25 cellular contexts compared by ENCODE assay signal in genomic region chr5:4229866-4230265, GRCh38.
DNase-seq lines count a peak whose midpoint lies in the region; ATAC-seq and TF ChIP-seq lines count a peak whose summit lies in the region.
"Had no signal": no experiment of that assay in that cellular context is flagged by ENCODE, and none has a peak within 500 bp of the region (broad histone marks: within the 10 kb centered on the region; RNA-seq: fewer than 3 reads in every experiment).

No MANE protein-coding gene starts in this region.

- H3K36me3 Mint-ChIP-seq in endodermal cell (ENCODE audit: low read depth) (peaks cover 3% of the 10 kb centered on the region), neural progenitor cell (peaks cover 4% of the 10 kb centered on the region)
- no peaks in the 10 kb centered on the region for H3K36me3 Mint-ChIP-seq in activated T-helper 1 cell treated with anti-CD3 and anti-CD28 coated beads, Interleukin-12 subunit alpha, Interleukin-12 subunit beta, Interleukin-2, Interleukin-4 antibody, amounts not matched to agents 30 ng/mL and 10 ng/mL and 1 ng/mL, durations not matched to agents 14 hours and 24 hours and 36 hours (ENCODE audit: low read depth)
- H3K36me3 Mint-ChIP-seq: CD14-positive monocyte; CD8-positive, alpha-beta memory T cell had no signal

- H3K9me2 ChIP-seq in Loucy (replicated peaks; ENCODE audit: low read depth, low read length) = no peaks in the 10 kb centered on the region

- H3K4me1 ChIP-seq in Loucy (ENCODE audit: insufficient read depth, low read length, poor library complexity, severe bottlenecking) (peaks cover 12% of the 10 kb centered on the region), endodermal cell (ENCODE audit: control insufficient read depth, insufficient read depth, low read length) (no peaks in the 10 kb centered on the region), neural progenitor cell (peaks cover 30% of the 10 kb centered on the region)
- H3K4me1 ChIP-seq: HAP-1, SJCRH30 had no signal

- peaks cover 36% of the 10 kb centered on the region for H3K27me3 Mint-ChIP-seq in endodermal cell (ENCODE audit: insufficient read depth)
- H3K27me3 Mint-ChIP-seq in neural progenitor cell (ENCODE audit: insufficient read depth, low read depth) = peaks cover 6% of the 10 kb centered on the region
- no peaks in the 10 kb centered on the region for H3K27me3 Mint-ChIP-seq in activated T-helper 1 cell treated with anti-CD3 and anti-CD28 coated beads, Interleukin-12 subunit alpha, Interleukin-12 subunit beta, Interleukin-2, Interleukin-4 antibody, amounts not matched to agents 30 ng/mL and 10 ng/mL and 1 ng/mL, durations not matched to agents 14 hours and 24 hours and 36 hours (ENCODE audit: insufficient read depth)
- H3K27me3 Mint-ChIP-seq: CD8-positive, alpha-beta memory T cell had no signal

- intact Hi-C loops in sciatic nerve (cut with DNase I) = no loop called here
- intact Hi-C loops in activated T-helper 1 cell treated with anti-CD3 and anti-CD28 coated beads, Interleukin-12 subunit alpha, Interleukin-12 subunit beta, Interleukin-2, Interleukin-4 antibody, amounts not matched to agents 30 ng/mL and 10 ng/mL and 1 ng/mL, durations not matched to agents 14 hours and 24 hours and 36 hours (cut with micrococcal nuclease) = no loop called here

- H4K20me1 ChIP-seq in Loucy (ENCODE audit: insufficient read depth, low read length, poor library complexity, severe bottlenecking) = no peaks in the 10 kb centered on the region
- H4K20me1 ChIP-seq in neural progenitor cell (ENCODE audit: low read depth) = no peaks in the 10 kb centered on the region

- H2AFZ ChIP-seq in Loucy (ENCODE audit: low read length) (peak overlapping the region; percentile 69), neural progenitor cell (replicated peaks) (peak overlapping the region; percentile 73)

- DNase-seq in endodermal cell (no peak), neural progenitor cell (ENCODE audit: low spot score) (no peak), sciatic nerve (ENCODE audit: low spot score) (no peak), NCI-H226 (no peak), NCI-H526 (lab: John Stamatoyannopoulos, UW) (no peak)
- DNase-seq in activated T-helper 1 cell treated with anti-CD3 and anti-CD28 coated beads, Interleukin-12 subunit alpha, Interleukin-12 subunit beta, Interleukin-2, Interleukin-4 antibody, amounts not matched to agents 30 ng/mL and 10 ng/mL and 1 ng/mL, durations not matched to agents 14 hours and 24 hours and 36 hours (ENCODE audit: low spot score) = no peak
- DNase-seq: Calu3; CD8-positive, alpha-beta memory T cell; DMS79 treated with DMSO at 0.1 percent for 48 hours; IMR-90; KG1; MM.1S; NCI-H1048; NCI-H1417; NCI-H1694; NCI-H2029 treated with DMSO at 0.1 percent for 48 hours; NCI-H774; NK-92 treated with Interleukin-12 subunit alpha and Interleukin-12 subunit beta, amount 100 ng/mL, for 24 hours; PC-3; SJCRH30 had no signal

- H3K9me3 Mint-ChIP-seq in endodermal cell (peaks cover 11% of the 10 kb centered on the region), neural progenitor cell (peaks cover 18% of the 10 kb centered on the region)
- peaks cover 28% of the 10 kb centered on the region for H3K9me3 Mint-ChIP-seq in activated T-helper 1 cell treated with anti-CD3 and anti-CD28 coated beads, Interleukin-12 subunit alpha, Interleukin-12 subunit beta, Interleukin-2, Interleukin-4 antibody, amounts not matched to agents 30 ng/mL and 10 ng/mL and 1 ng/mL, durations not matched to agents 14 hours and 24 hours and 36 hours

- H3K4me3 Mint-ChIP-seq in endodermal cell = no peak overlapping the region
- no peak overlapping the region for H3K4me3 Mint-ChIP-seq in neural progenitor cell
- H3K4me3 Mint-ChIP-seq in activated T-helper 1 cell treated with anti-CD3 and anti-CD28 coated beads, Interleukin-12 subunit alpha, Interleukin-12 subunit beta, Interleukin-2, Interleukin-4 antibody, amounts not matched to agents 30 ng/mL and 10 ng/mL and 1 ng/mL, durations not matched to agents 14 hours and 24 hours and 36 hours = no peak overlapping the region
- H3K4me3 Mint-ChIP-seq: CD14-positive monocyte; CD8-positive, alpha-beta memory T cell had no signal

- TF ChIP-seq CTCF in Loucy (conservative IDR thresholded peaks at IDR 0.05; ENCODE audit: low read length) (no peak), endodermal cell (conservative IDR thresholded peaks at IDR 0.05) (no peak), neural progenitor cell (IDR thresholded peaks at IDR 0.05) (no peak)

- H3K4me1 Mint-ChIP-seq in endodermal cell (peaks cover 20% of the 10 kb centered on the region), neural progenitor cell (peaks cover 50% of the 10 kb centered on the region)
- H3K4me1 Mint-ChIP-seq in activated T-helper 1 cell treated with anti-CD3 and anti-CD28 coated beads, Interleukin-12 subunit alpha, Interleukin-12 subunit beta, Interleukin-2, Interleukin-4 antibody, amounts not matched to agents 30 ng/mL and 10 ng/mL and 1 ng/mL, durations not matched to agents 14 hours and 24 hours and 36 hours (ENCODE audit: low read depth) = no peaks in the 10 kb centered on the region
- H3K4me1 Mint-ChIP-seq: CD14-positive monocyte; CD8-positive, alpha-beta memory T cell had no signal

- H3K4me3 ChIP-seq in Loucy (ENCODE audit: low read length, poor library complexity, severe bottlenecking) (no peak overlapping the region), endodermal cell (ENCODE audit: low read length) (no peak overlapping the region), neural progenitor cell (no peak overlapping the region)
- H3K4me3 ChIP-seq: HAP-1, SJCRH30 had no signal

- peak overlapping the region; percentile 92 for H3K27ac ChIP-seq in endodermal cell (ENCODE audit: low read depth, low read length)
- H3K27ac ChIP-seq in neural progenitor cell = no peak overlapping the region
- H3K27ac ChIP-seq: SJCRH30 had no signal

- 86 to 92% methylated on average over 4 to 14 of the region's 14 CpGs for WGBS in endodermal cell (ENCODE audit: insufficient coverage in 1 of 2, insufficient read length in 1 of 2), 2 experiments

- no peaks in the 10 kb centered on the region for H3F3A ChIP-seq in Loucy (ENCODE audit: low read depth)
- H3F3A ChIP-seq in neural progenitor cell (ENCODE audit: low read depth) = peaks cover 26% of the 10 kb centered on the region

- peaks cover 5% of the 10 kb centered on the region; the same call in 1 of the 2 replicates for H3K9me3 ChIP-seq in Loucy (ENCODE audit: insufficient read depth, low read depth, low read length)
- peaks cover 7% of the 10 kb centered on the region for H3K9me3 ChIP-seq in endodermal cell (ENCODE audit: control insufficient read depth, low read length)
- H3K9me3 ChIP-seq in neural progenitor cell (ENCODE audit: low read depth) = peaks cover 8% of the 10 kb centered on the region
- H3K9me3 ChIP-seq: HAP-1, SJCRH30 had no signal

- ATAC-seq in sciatic nerve (peak; percentile 27), GM21367 (IDR thresholded peaks at IDR 0.05; ENCODE audit: unreplicated experiment) (no peak)
- ATAC-seq: PC-3, SK-N-SH treated with all-trans-retinoic acid at 6 μM for 48 hours had no signal

- no peak overlapping the region for H3K27ac Mint-ChIP-seq in endodermal cell
- H3K27ac Mint-ChIP-seq in neural progenitor cell = peak overlapping the region; percentile 99
- H3K27ac Mint-ChIP-seq in activated T-helper 1 cell treated with anti-CD3 and anti-CD28 coated beads, Interleukin-12 subunit alpha, Interleukin-12 subunit beta, Interleukin-2, Interleukin-4 antibody, amounts not matched to agents 30 ng/mL and 10 ng/mL and 1 ng/mL, durations not matched to agents 14 hours and 24 hours and 36 hours = no peak overlapping the region
- H3K27ac Mint-ChIP-seq: CD14-positive monocyte; CD8-positive, alpha-beta memory T cell had no signal

- H3K4me2 ChIP-seq in Loucy (ENCODE audit: low read depth, low read length, poor library complexity, severe bottlenecking) (peak overlapping the region; percentile 13), neural progenitor cell (peak overlapping the region; percentile 70)

- no peaks in the 10 kb centered on the region for H3K36me3 ChIP-seq in Loucy (ENCODE audit: insufficient read depth, low read length)
- no peaks in the 10 kb centered on the region for H3K36me3 ChIP-seq in endodermal cell (ENCODE audit: control insufficient read depth, insufficient read depth, low read length)
- peaks cover 7% of the 10 kb centered on the region for H3K36me3 ChIP-seq in neural progenitor cell
- H3K36me3 ChIP-seq: HAP-1, SJCRH30 had no signal

- H3K9ac ChIP-seq in Loucy (ENCODE audit: low read depth, low read length, poor library complexity, severe bottlenecking) = no peak overlapping the region
- no peak overlapping the region for H3K9ac ChIP-seq in endodermal cell (ENCODE audit: extremely low read depth, low read length, poor library complexity, severe bottlenecking)
- no peak overlapping the region for H3K9ac ChIP-seq in neural progenitor cell

- H3K27me3 ChIP-seq in Loucy (ENCODE audit: insufficient read depth, low read length, poor library complexity, severe bottlenecking) (no peaks in the 10 kb centered on the region), endodermal cell (ENCODE audit: control insufficient read depth, insufficient read depth, low read length, poor library complexity, severe bottlenecking) (no peaks in the 10 kb centered on the region), neural progenitor cell (no peaks in the 10 kb centered on the region)
- H3K27me3 ChIP-seq: SJCRH30 had no signal

- H3K79me2 ChIP-seq in Loucy (ENCODE audit: insufficient read depth, low read length) (no peaks in the 10 kb centered on the region), neural progenitor cell (ENCODE audit: low read depth) (no peaks in the 10 kb centered on the region)
